ENCODE assay signal across 1 cellular context in the genomic region with DNA sequence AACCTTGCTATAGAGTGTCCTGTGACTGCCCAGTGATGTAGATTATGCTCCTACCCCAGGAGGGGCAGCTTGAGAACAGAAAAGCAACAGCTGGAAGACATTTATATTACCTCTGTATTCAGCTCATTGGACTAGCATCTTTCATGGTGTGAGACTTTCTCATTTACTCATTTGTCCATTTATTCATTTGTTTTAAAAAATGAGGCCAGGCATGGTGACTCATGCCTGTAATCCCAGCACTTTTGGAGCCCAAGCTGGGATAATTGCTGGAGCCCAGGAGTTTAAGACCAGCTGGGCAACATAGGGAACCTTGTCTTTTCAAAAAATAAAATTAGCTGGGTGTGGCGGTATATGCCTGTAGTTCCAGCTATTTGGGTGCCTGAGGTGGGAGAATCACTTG.
TF ChIP-seq lines count a peak whose summit lies in the region.

No MANE protein-coding gene starts in this region.

TF ChIP-seq in IMR-90, 13 proteins besides CTCF, POLR2A, EP300 and RAD21:
- TF ChIP-seq FOS (IDR thresholded peaks at IDR 0.05; ENCODE audit: low read depth, low read length) (peak; percentile 65; the same call in 1 of the 2 replicates), MAZ (IDR thresholded peaks at IDR 0.05; ENCODE audit: borderline replicate concordance, low read depth, low read length) (no peak)
